31 cellular contexts compared by ENCODE assay signal in the genomic region with DNA sequence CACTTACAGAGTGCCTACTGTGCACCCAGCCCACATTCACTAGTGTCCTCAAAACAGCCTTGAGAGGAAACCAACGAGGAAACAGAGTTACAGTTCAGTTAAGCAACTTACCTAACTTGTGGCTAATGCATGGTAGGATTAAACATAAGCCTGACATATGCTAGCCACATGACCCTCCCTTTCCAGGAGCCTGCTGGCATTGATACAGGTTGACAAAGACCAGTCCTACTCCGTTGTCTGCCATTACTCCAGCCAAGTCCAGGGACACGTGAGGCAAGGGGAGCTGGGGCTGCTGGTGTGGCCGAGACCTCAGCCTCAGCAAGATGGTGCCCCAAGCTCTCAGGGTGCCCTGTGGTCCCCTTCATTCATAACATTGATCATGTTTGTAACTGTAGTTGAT. TPM values are rescaled to one million over a fixed set of nuclear protein-coding genes. Genes with fewer than 3 reads are reported as not detected.
"Had no signal": no experiment of that assay in that cellular context is flagged by ENCODE, and none has a peak within 500 bp of the region (broad histone marks: within the 10 kb centered on the region; RNA-seq: fewer than 3 reads in every experiment).

No MANE protein-coding gene starts in this region.

- H3K27ac ChIP-seq: colonic mucosa, esophagus squamous epithelium, heart right ventricle, left lung, ovary, psoas muscle, skin epidermis, spleen, suprapubic skin, transverse colon, upper lobe of right lung, uterus had no signal

- H3K9me3 ChIP-seq: colonic mucosa, esophagus squamous epithelium, heart right ventricle, left lung, ovary, psoas muscle, spleen, suprapubic skin, transverse colon, upper lobe of right lung, uterus had no signal

- ATAC-seq: heart right ventricle; left cardiac atrium; left lung; naive thymus-derived CD4-positive, alpha-beta T cell; psoas muscle; right cardiac atrium; stimulated activated naive B cell treated with anti-CD40 and anti-IgM and Interleukin-4, amounts not matched to agents 10 μg/mL and 1 μg/mL and 100 μg/mL, for 72 hours; upper lobe of right lung had no signal

- H3K27me3 Mint-ChIP-seq: naive thymus-derived CD4-positive, alpha-beta T cell; stimulated activated naive CD8-positive, alpha-beta T cell treated with anti-CD3 and anti-CD28 coated beads, Interleukin-15, Interleukin-2, amounts not matched to agents 100 ng/mL and 50 ng/mL, for 24 hours had no signal

- H3K4me3 ChIP-seq: colonic mucosa, esophagus squamous epithelium, heart right ventricle, left lung, ovary, psoas muscle, skin epidermis, spleen, suprapubic skin, transverse colon, upper lobe of right lung, uterus had no signal

- H3K36me3 ChIP-seq: colonic mucosa, esophagus squamous epithelium, heart right ventricle, left lung, ovary, spleen, suprapubic skin, transverse colon, upper lobe of right lung, uterus had no signal

- DNase-seq: colonic mucosa; dermis blood vessel endothelial cell; effector memory CD4-positive, alpha-beta T cell; esophagus squamous epithelium; foreskin melanocyte; glutamatergic neuron; heart right ventricle; hippocampal formation; left cardiac atrium; left lung; mesenchymal stem cell; naive thymus-derived CD4-positive, alpha-beta T cell; occipital lobe; ovary; posterior cingulate gyrus; psoas muscle; spleen; stimulated activated naive B cell treated with anti-CD40 and anti-IgM and Interleukin-4, amounts not matched to agents 10 μg/mL and 1 μg/mL and 100 μg/mL, for 72 hours; transverse colon; upper lobe of right lung; uterus had no signal

- H3K9me3 Mint-ChIP-seq: mesothelial cell of epicardium; nephron; stimulated activated naive B cell treated with anti-CD40 and anti-IgM and Interleukin-4, amounts not matched to agents 10 μg/mL and 1 μg/mL and 100 μg/mL, for 72 hours; stimulated activated naive CD8-positive, alpha-beta T cell treated with anti-CD3 and anti-CD28 coated beads, Interleukin-15, Interleukin-2, amounts not matched to agents 100 ng/mL and 50 ng/mL, for 24 hours had no signal

- H3K4me1 ChIP-seq: colonic mucosa, heart right ventricle, left lung, psoas muscle, spleen, suprapubic skin, transverse colon, upper lobe of right lung, uterus had no signal

- H3K27me3 ChIP-seq: colonic mucosa, esophagus squamous epithelium, ovary, suprapubic skin, transverse colon, upper lobe of right lung, uterus had no signal

- H3K27ac Mint-ChIP-seq: mesothelial cell of epicardium; naive thymus-derived CD4-positive, alpha-beta T cell; stimulated activated naive B cell treated with anti-CD40 and anti-IgM and Interleukin-4, amounts not matched to agents 10 μg/mL and 1 μg/mL and 100 μg/mL, for 72 hours; stimulated activated naive CD8-positive, alpha-beta T cell treated with anti-CD3 and anti-CD28 coated beads, Interleukin-15, Interleukin-2, amounts not matched to agents 100 ng/mL and 50 ng/mL, for 24 hours had no signal

- H3K4me3 Mint-ChIP-seq: mesothelial cell of epicardium; naive thymus-derived CD4-positive, alpha-beta T cell; nephron; stimulated activated naive B cell treated with anti-CD40 and anti-IgM and Interleukin-4, amounts not matched to agents 10 μg/mL and 1 μg/mL and 100 μg/mL, for 72 hours; stimulated activated naive CD8-positive, alpha-beta T cell treated with anti-CD3 and anti-CD28 coated beads, Interleukin-15, Interleukin-2, amounts not matched to agents 100 ng/mL and 50 ng/mL, for 24 hours had no signal

- H3K36me3 Mint-ChIP-seq: stimulated activated naive B cell treated with anti-CD40 and anti-IgM and Interleukin-4, amounts not matched to agents 10 μg/mL and 1 μg/mL and 100 μg/mL, for 72 hours had no signal

RNA-seq across cellular contexts. Expression of a gene that starts 37.9 kb away (rescaled TPM):
- total RNA-seq: endothelial cell of umbilical vein, epithelial cell of proximal tubule, kidney epithelial cell, mesothelial cell of epicardium, renal cortical epithelial cell had no signal
- polyA plus RNA-seq: endothelial cell of umbilical vein had no signal
